Comparison of ENCODE assay signal across 17 cellular contexts in the genomic region with DNA sequence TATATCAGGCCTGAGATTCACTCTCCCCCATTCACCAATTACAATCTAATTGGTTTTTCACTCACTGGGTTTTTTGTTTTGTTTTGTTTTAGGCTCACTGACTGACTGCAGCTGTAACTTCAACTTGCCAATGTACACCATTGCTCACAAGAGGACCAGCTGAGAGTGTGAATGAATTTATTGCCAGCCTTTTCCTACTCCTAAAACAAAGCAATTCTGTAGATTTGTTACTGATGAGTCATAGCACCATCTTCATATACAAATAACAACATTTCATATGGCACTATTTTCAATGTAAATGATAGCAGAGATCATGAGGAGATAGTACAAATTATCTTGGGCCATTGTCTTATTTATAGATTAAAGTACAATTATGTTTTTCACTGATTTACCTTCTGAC.
DNase-seq lines count a peak whose midpoint lies in the region; ATAC-seq and TF ChIP-seq lines count a peak whose summit lies in the region.
"Had no signal": no experiment of that assay in that cellular context is flagged by ENCODE, and none has a peak within 500 bp of the region (broad histone marks: within the 10 kb centered on the region; RNA-seq: fewer than 3 reads in every experiment).

No MANE protein-coding gene starts in this region.

- H4K5ac ChIP-seq in IMR-90 (ENCODE audit: low read depth, low read length) = no peak overlapping the region

- dilution Hi-C loops in IMR-90 (cut with HindIII; ENCODE audit: low sequenced_read_pairs, unreplicated experiment) = no loop called here

- no peak overlapping the region for H3K4me2 ChIP-seq in IMR-90 (ENCODE audit: low read depth, low read length)

- H2BK120ac ChIP-seq in IMR-90 (ENCODE audit: low read depth, low read length) = no peak overlapping the region

- no peak for TF ChIP-seq CTCF in IMR-90 (conservative IDR thresholded peaks at IDR 0.05; ENCODE audit: low read depth, low read length)

- no peak overlapping the region for H2BK20ac ChIP-seq in IMR-90 (ENCODE audit: low read depth, low read length)

- POLR2A ChIA-PET in IMR-90 (lab: Charles Lee; ENCODE audit: unreplicated experiment) = no interaction called here

- H3K4me3 ChIP-seq in IMR-90 (ENCODE audit: insufficient read depth, low read depth, low read length) = no peak overlapping the region
- H3K4me3 ChIP-seq: GM12878, SJSA1 had no signal

- no peak for TF ChIP-seq POLR2A in IMR-90 (IDR thresholded peaks at IDR 0.05; ENCODE audit: low read depth, low read length)

- H3K23ac ChIP-seq in IMR-90 (ENCODE audit: low read depth, low read length) = no peak overlapping the region

- H4K91ac ChIP-seq in IMR-90 (ENCODE audit: insufficient read depth, low read depth, low read length) = no peak overlapping the region

- no peaks in the 10 kb centered on the region for H3K27me3 ChIP-seq in IMR-90 (ENCODE audit: control insufficient read depth, insufficient read depth, low read length)
- H3K27me3 ChIP-seq: SJSA1 had no signal

- no peaks in the 10 kb centered on the region; the same call in 1 of the 2 replicates for H3K4me1 ChIP-seq in IMR-90 (ENCODE audit: control insufficient read depth, insufficient read depth, low read length)
- H3K4me1 ChIP-seq: SJSA1 had no signal

- no peaks in the 10 kb centered on the region for H3K9me1 ChIP-seq in IMR-90 (ENCODE audit: insufficient read depth, low read length)

- H3K9ac ChIP-seq in IMR-90 (ENCODE audit: low read depth, low read length) = no peak overlapping the region

- H3K4ac ChIP-seq in IMR-90 (ENCODE audit: low read depth, low read length) = no peak overlapping the region

- no peaks in the 10 kb centered on the region for H3K79me1 ChIP-seq in IMR-90 (ENCODE audit: low read depth in 1 of 2, low read length in 2 of 2)

- H2AFZ ChIP-seq in IMR-90 (replicated peaks; ENCODE audit: low read length, poor library complexity) = no peak overlapping the region

- no peaks in the 10 kb centered on the region for H4K20me1 ChIP-seq in IMR-90 (ENCODE audit: insufficient read depth, low read length)

- H2BK5ac ChIP-seq in IMR-90 (ENCODE audit: low read depth, low read length, poor library complexity, severe bottlenecking) = no peak overlapping the region

- DNase-seq in EL (peak; percentile 41), IMR-90 (peak; percentile 8), dermis blood vessel endothelial cell (peak; percentile 44), midbrain (lab: John Stamatoyannopoulos, UW) (peak; percentile 8), cerebellum (ENCODE audit: low spot score) (no peak), COLO829 (ENCODE audit: low spot score) (no peak), NCI-H2171 treated with DMSO at 0.1 percent for 48 hours (lab: John Stamatoyannopoulos, UW) (no peak)
- no peak for DNase-seq in activated CD4-positive, alpha-beta T cell treated with anti-CD3 and anti-CD28 coated beads, Interleukin-2, amount 50 U/mL, for 48 hours
- DNase-seq: Calu3; CD4-positive, alpha-beta T cell; DMS79; GDM1; GOT3; Kasumi-1; NCI-H187 had no signal

- H3K9me3 ChIP-seq in IMR-90 (ENCODE audit: control insufficient read depth, insufficient read depth, low read length) = no peaks in the 10 kb centered on the region
- H3K9me3 ChIP-seq: SJSA1 had no signal

- H3K36me3 ChIP-seq in IMR-90 (ENCODE audit: control insufficient read depth, insufficient read depth, low read length) = no peaks in the 10 kb centered on the region
- H3K36me3 ChIP-seq: SJSA1 had no signal

- H3K18ac ChIP-seq in IMR-90 (ENCODE audit: low read depth, low read length) = no peak overlapping the region

- no TSS peak for BruUV-seq in IMR-90 (replicated peaks; lab: Mats Ljungman, UMichigan)

- no peak overlapping the region for H2AK9ac ChIP-seq in IMR-90 (replicated peaks; ENCODE audit: low read depth, low read length, poor library complexity)

- intact Hi-C loops in IMR-90 (cut with micrococcal nuclease) = loop anchor here (5.0 kb wide), 1 partner anchor 75 kb away; a partner anchor contains a TSS

- no peak for ATAC-seq in IMR-90 (ENCODE audit: low read depth)
- ATAC-seq: GM12878 had no signal

- H3K27ac ChIP-seq in IMR-90 (ENCODE audit: insufficient read depth, low read length) = no peak overlapping the region
- H3K27ac ChIP-seq: SJSA1 had no signal

- no peak overlapping the region for H3K56ac ChIP-seq in IMR-90 (ENCODE audit: extremely low read depth, insufficient read depth, low read length)

- no peak overlapping the region for H2BK15ac ChIP-seq in IMR-90 (ENCODE audit: low read depth, low read length)

- no peak for TF ChIP-seq RAD21 in IMR-90 (IDR thresholded peaks at IDR 0.05; ENCODE audit: low read length)

- H2AK5ac ChIP-seq in IMR-90 (ENCODE audit: low read depth, low read length) = no peak overlapping the region

- H4K8ac ChIP-seq in IMR-90 (ENCODE audit: low read depth in 2 of 2, low read length in 2 of 2) = no peak overlapping the region

- in situ Hi-C loops in IMR-90 (cut with MboI; ENCODE audit: low sequenced_read_pairs) = no loop called here

- CTCF ChIA-PET in IMR-90 (lab: Yijun Ruan, JAX) = no interaction called here

- H3K14ac ChIP-seq in IMR-90 (replicated peaks; ENCODE audit: low read depth, low read length) = no peak overlapping the region

TF ChIP-seq in IMR-90, 13 proteins besides CTCF, POLR2A, EP300 and RAD21:
- no peak for TF ChIP-seq CHD1 (IDR thresholded peaks at IDR 0.05; ENCODE audit: low read depth, low read length)
- TF ChIP-seq FOS (IDR thresholded peaks at IDR 0.05; ENCODE audit: low read depth, low read length) = no peak
- no peak for TF ChIP-seq MAZ (IDR thresholded peaks at IDR 0.05; ENCODE audit: borderline replicate concordance, low read depth, low read length)
- TF ChIP-seq, protein P1, sequence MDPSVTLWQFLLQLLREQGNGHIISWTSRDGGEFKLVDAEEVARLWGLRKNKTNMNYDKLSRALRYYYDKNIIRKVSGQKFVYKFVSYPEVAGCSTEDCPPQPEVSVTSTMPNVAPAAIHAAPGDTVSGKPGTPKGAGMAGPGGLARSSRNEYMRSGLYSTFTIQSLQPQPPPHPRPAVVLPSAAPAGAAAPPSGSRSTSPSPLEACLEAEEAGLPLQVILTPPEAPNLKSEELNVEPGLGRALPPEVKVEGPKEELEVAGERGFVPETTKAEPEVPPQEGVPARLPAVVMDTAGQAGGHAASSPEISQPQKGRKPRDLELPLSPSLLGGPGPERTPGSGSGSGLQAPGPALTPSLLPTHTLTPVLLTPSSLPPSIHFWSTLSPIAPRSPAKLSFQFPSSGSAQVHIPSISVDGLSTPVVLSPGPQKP (IDR thresholded peaks at IDR 0.05; ENCODE audit: borderline replicate concordance, low read depth, low read length) = no peak
- TF ChIP-seq MAFK (IDR thresholded peaks at IDR 0.05; ENCODE audit: low read depth, low read length) = no peak
- TF ChIP-seq NFE2L2 (IDR thresholded peaks at IDR 0.05; ENCODE audit: low read depth, low read length) = no peak
- TF ChIP-seq, protein P2, sequence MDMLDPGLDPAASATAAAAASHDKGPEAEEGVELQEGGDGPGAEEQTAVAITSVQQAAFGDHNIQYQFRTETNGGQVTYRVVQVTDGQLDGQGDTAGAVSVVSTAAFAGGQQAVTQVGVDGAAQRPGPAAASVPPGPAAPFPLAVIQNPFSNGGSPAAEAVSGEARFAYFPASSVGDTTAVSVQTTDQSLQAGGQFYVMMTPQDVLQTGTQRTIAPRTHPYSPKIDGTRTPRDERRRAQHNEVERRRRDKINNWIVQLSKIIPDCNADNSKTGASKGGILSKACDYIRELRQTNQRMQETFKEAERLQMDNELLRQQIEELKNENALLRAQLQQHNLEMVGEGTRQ (IDR thresholded peaks at IDR 0.05; ENCODE audit: low read depth, low read length) = no peak
- TF ChIP-seq RFX5 (IDR thresholded peaks at IDR 0.05; ENCODE audit: low read depth, low read length) = no peak
- no peak for TF ChIP-seq RCOR1 (IDR thresholded peaks at IDR 0.05; ENCODE audit: insufficient replicate concordance, low read length)
- no peak for TF ChIP-seq SMC3 (IDR thresholded peaks at IDR 0.05; ENCODE audit: low read depth, low read length)
- TF ChIP-seq CEBPB (IDR thresholded peaks at IDR 0.05; ENCODE audit: low read depth, low read length) = no peak
- no peak for TF ChIP-seq BHLHE40 (IDR thresholded peaks at IDR 0.05; ENCODE audit: low read depth, low read length)
- TF ChIP-seq MXI1 (IDR thresholded peaks at IDR 0.05; ENCODE audit: borderline replicate concordance, low read depth, low read length) = no peak

Comparison
In these comparisons a context has a peak if more than half of its experiments do, and no peak if none do; other contexts are left out.
1. DNase-seq: peak in EL (single experiment), IMR-90 (single experiment), dermis blood vessel endothelial cell (single experiment) and midbrain (single experiment); none in activated CD4-positive, alpha-beta T cell treated with anti-CD3 and anti-CD28 coated beads, Interleukin-2, amount 50 U/mL, for 48 hours (0 of 2), cerebellum (single experiment), COLO829 (single experiment) and NCI-H2171 treated with DMSO at 0.1 percent for 48 hours (single experiment).